1 cellular context compared by ENCODE assay signal in genomic region chr2:53170463-53170862, GRCh38.
TF ChIP-seq lines count a peak whose summit lies in the region.

No MANE protein-coding gene starts in this region.

TF ChIP-seq in HepG2, 621 proteins besides CTCF, POLR2A, EP300 and RAD21 (continued from another document):
- TF ChIP-seq ZNF710 (CRISPR knock-in tag; IDR thresholded peaks at IDR 0.05; ENCODE audit: borderline replicate concordance) (no peak), SNAI1 (CRISPR knock-in tag; IDR thresholded peaks at IDR 0.05; ENCODE audit: borderline replicate concordance) (no peak), ZNF546 (CRISPR knock-in tag; conservative IDR thresholded peaks at IDR 0.05) (no peak), MAFG (CRISPR knock-in tag; IDR thresholded peaks at IDR 0.05) (no peak), KLF12 (CRISPR knock-in tag; IDR thresholded peaks at IDR 0.05; ENCODE audit: borderline replicate concordance) (no peak)
